38 cellular contexts compared by ENCODE assay signal in the genomic region with DNA sequence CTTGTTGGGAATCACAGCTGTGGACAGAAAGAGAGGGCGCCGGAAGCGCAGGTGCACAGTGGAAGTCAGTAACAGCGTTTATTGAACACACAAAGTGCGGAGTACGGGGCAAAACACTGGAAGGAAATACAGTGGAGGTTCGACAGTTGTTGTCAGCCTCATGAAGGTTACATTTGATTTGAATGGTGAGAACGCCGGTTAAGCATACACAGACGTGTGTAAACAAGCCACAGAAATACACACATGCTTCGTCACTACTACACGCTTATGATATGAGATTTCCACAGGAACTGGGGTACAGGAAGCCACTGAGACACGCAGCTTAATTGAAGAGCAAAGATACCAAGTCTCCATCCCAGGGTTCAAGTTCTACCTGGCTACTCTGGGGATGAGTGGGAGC. TPM values are rescaled to one million over a fixed set of nuclear protein-coding genes. Genes with fewer than 3 reads are reported as not detected.
"Had no signal": no experiment of that assay in that cellular context is flagged by ENCODE, and none has a peak within 500 bp of the region (broad histone marks: within the 10 kb centered on the region; RNA-seq: fewer than 3 reads in every experiment).

No MANE protein-coding gene starts in this region.

- DNase-seq: activated CD4-positive, alpha-beta memory T cell treated with anti-CD3 and anti-CD28 coated beads for 36 hours; activated CD4-positive, alpha-beta T cell treated with anti-CD3 and anti-CD28 coated beads for 36 hours; activated CD4-positive, alpha-beta T cell treated with anti-CD3 and anti-CD28 coated beads, Interleukin-2, amount 10 ng/mL, durations not matched to agents 24 days and 14 days; activated CD4-positive, CD25-positive, alpha-beta regulatory T cell; activated CD4-positive, CD25-positive, alpha-beta regulatory T cell treated with anti-CD3 and anti-CD28 coated beads, Interleukin-2, amount 50 U/mL, for 72 hours; activated CD8-positive, alpha-beta memory T cell treated with anti-CD3 and anti-CD28 coated beads, Interleukin-2, amount 10 ng/mL, durations not matched to agents 7 days and 5 days; activated CD8-positive, alpha-beta memory T cell treated with anti-CD3 and anti-CD28 coated beads, Interleukin-2, amount 50 U/mL, for 4 hours; activated CD8-positive, alpha-beta T cell treated with anti-CD3 and anti-CD28 coated beads, Interleukin-2, amount 10 ng/mL, durations not matched to agents 7 days and 5 days; activated effector memory CD4-positive, alpha-beta T cell treated with anti-CD3 and anti-CD28 coated beads, Interleukin-2, amount 50 U/mL, for 16 hours; activated naive CD4-positive, alpha-beta T cell treated with anti-CD3 and anti-CD28 coated beads for 36 hours; activated naive CD8-positive, alpha-beta T cell treated with anti-CD3 and anti-CD28 coated beads for 36 hours; activated naive CD8-positive, alpha-beta T cell treated with anti-CD3 and anti-CD28 coated beads, Interleukin-2, amount 50 U/mL, for 24 hours; activated T-cell treated with anti-CD3 and anti-CD28 coated beads, Interleukin-2, amount 50 U/mL, for 1 hour; activated T-cell treated with anti-CD3 and anti-CD28 coated beads, Interleukin-2, amount 50 U/mL, for 48 hours; adrenal gland; amygdala; aorta; dorsolateral prefrontal cortex; effector memory CD4-positive, alpha-beta T cell; endodermal cell; foreskin keratinocyte; gastrocnemius medialis; glutamatergic neuron; T-helper 2 cell had no signal

- ATAC-seq: activated CD4-positive, alpha-beta T cell treated with anti-CD3 and anti-CD28 coated beads for 36 hours; activated CD8-positive, alpha-beta memory T cell treated with anti-CD3 and anti-CD28 coated beads, Interleukin-2, amount 10 ng/mL, durations not matched to agents 7 days and 5 days; activated CD8-positive, alpha-beta T cell treated with anti-CD3 and anti-CD28 coated beads, Interleukin-2, amount 10 ng/mL, durations not matched to agents 7 days and 5 days; activated naive CD8-positive, alpha-beta T cell treated with anti-CD3 and anti-CD28 coated beads, Interleukin-2, amount 50 U/mL, for 24 hours; esophagus mucosa; foreskin keratinocyte; gastrocnemius medialis had no signal

- H3K27me3 Mint-ChIP-seq: activated naive CD4-positive, alpha-beta T cell treated with anti-CD3 and anti-CD28 coated beads, Interleukin-2, amount 50 U/mL, for 24 hours; activated naive CD8-positive, alpha-beta T cell treated with anti-CD3 and anti-CD28 coated beads for 36 hours; central memory CD8-positive, alpha-beta T cell; dendritic cell treated with granulocyte-macrophage colony-stimulating factor and Interleukin-4, amounts not matched to agents 40 ng/mL and 50 ng/mL, for 4 days had no signal

- H3K27ac ChIP-seq: adrenal gland, breast epithelium, coronary artery, dorsolateral prefrontal cortex, foreskin keratinocyte, gastrocnemius medialis had no signal

- H3K27me3 ChIP-seq: adrenal gland, breast epithelium, dorsolateral prefrontal cortex, gastrocnemius medialis had no signal

- H3K36me3 ChIP-seq: adrenal gland, breast epithelium, gastrocnemius medialis had no signal

- H3K4me3 Mint-ChIP-seq: activated CD4-positive, alpha-beta memory T cell treated with anti-CD3 and anti-CD28 coated beads for 36 hours; activated CD4-positive, alpha-beta T cell treated with anti-CD3 and anti-CD28 coated beads for 36 hours; activated CD4-positive, alpha-beta T cell treated with anti-CD3 and anti-CD28 coated beads, Interleukin-2, amount 10 ng/mL, durations not matched to agents 24 days and 14 days; activated CD8-positive, alpha-beta memory T cell treated with anti-CD3 and anti-CD28 coated beads, Interleukin-2, amount 10 ng/mL, durations not matched to agents 7 days and 5 days; activated CD8-positive, alpha-beta T cell treated with anti-CD3 and anti-CD28 coated beads, Interleukin-2, amount 10 ng/mL, durations not matched to agents 7 days and 5 days; activated naive CD4-positive, alpha-beta T cell treated with anti-CD3 and anti-CD28 coated beads for 36 hours; activated naive CD4-positive, alpha-beta T cell treated with anti-CD3 and anti-CD28 coated beads, Interleukin-2, amount 50 U/mL, for 24 hours; activated naive CD8-positive, alpha-beta T cell treated with anti-CD3 and anti-CD28 coated beads for 36 hours; activated naive CD8-positive, alpha-beta T cell treated with anti-CD3 and anti-CD28 coated beads, Interleukin-2, amount 50 U/mL, for 24 hours; activated T-helper 1 cell treated with anti-CD3 and anti-CD28 coated beads, Interleukin-12 subunit alpha, Interleukin-12 subunit beta, Interleukin-2, Interleukin-4 antibody, amounts not matched to agents 30 ng/mL and 10 ng/mL and 1 ng/mL, durations not matched to agents 14 hours and 24 hours and 36 hours; brain; central memory CD8-positive, alpha-beta T cell; dendritic cell treated with granulocyte-macrophage colony-stimulating factor and Interleukin-4, amounts not matched to agents 40 ng/mL and 50 ng/mL, for 4 days; endodermal cell had no signal

- H3K9me3 Mint-ChIP-seq: activated CD4-positive, alpha-beta memory T cell treated with anti-CD3 and anti-CD28 coated beads for 36 hours; activated CD4-positive, alpha-beta T cell treated with anti-CD3 and anti-CD28 coated beads, Interleukin-2, amount 10 ng/mL, durations not matched to agents 24 days and 14 days; activated naive CD4-positive, alpha-beta T cell treated with anti-CD3 and anti-CD28 coated beads for 36 hours; activated naive CD4-positive, alpha-beta T cell treated with anti-CD3 and anti-CD28 coated beads, Interleukin-2, amount 50 U/mL, for 24 hours; activated naive CD8-positive, alpha-beta T cell treated with anti-CD3 and anti-CD28 coated beads for 36 hours; activated naive CD8-positive, alpha-beta T cell treated with anti-CD3 and anti-CD28 coated beads, Interleukin-2, amount 50 U/mL, for 24 hours; activated T-helper 1 cell treated with anti-CD3 and anti-CD28 coated beads, Interleukin-12 subunit alpha, Interleukin-12 subunit beta, Interleukin-2, Interleukin-4 antibody, amounts not matched to agents 30 ng/mL and 10 ng/mL and 1 ng/mL, durations not matched to agents 14 hours and 24 hours and 36 hours; activated T-helper 2 cell treated with anti-CD3 and anti-CD28 coated beads, Interferon-gamma antibody, Interleukin-2, Interleukin-4, amounts not matched to agents 10 μg/mL and 5 μg/mL and 100 μg/mL, durations not matched to agents 14 hours and 24 hours and 36 hours; central memory CD8-positive, alpha-beta T cell; dendritic cell treated with granulocyte-macrophage colony-stimulating factor and Interleukin-4, amounts not matched to agents 40 ng/mL and 50 ng/mL, for 4 days had no signal

- H3K27ac Mint-ChIP-seq: activated CD4-positive, alpha-beta memory T cell treated with anti-CD3 and anti-CD28 coated beads for 36 hours; activated CD4-positive, alpha-beta T cell treated with anti-CD3 and anti-CD28 coated beads for 36 hours; activated CD4-positive, alpha-beta T cell treated with anti-CD3 and anti-CD28 coated beads, Interleukin-2, amount 10 ng/mL, durations not matched to agents 24 days and 14 days; activated CD8-positive, alpha-beta memory T cell treated with anti-CD3 and anti-CD28 coated beads, Interleukin-2, amount 10 ng/mL, durations not matched to agents 7 days and 5 days; activated CD8-positive, alpha-beta T cell treated with anti-CD3 and anti-CD28 coated beads, Interleukin-2, amount 10 ng/mL, durations not matched to agents 7 days and 5 days; activated naive CD4-positive, alpha-beta T cell treated with anti-CD3 and anti-CD28 coated beads for 36 hours; activated naive CD4-positive, alpha-beta T cell treated with anti-CD3 and anti-CD28 coated beads, Interleukin-2, amount 50 U/mL, for 24 hours; activated naive CD8-positive, alpha-beta T cell treated with anti-CD3 and anti-CD28 coated beads for 36 hours; activated naive CD8-positive, alpha-beta T cell treated with anti-CD3 and anti-CD28 coated beads, Interleukin-2, amount 50 U/mL, for 24 hours; activated T-helper 1 cell treated with anti-CD3 and anti-CD28 coated beads, Interleukin-12 subunit alpha, Interleukin-12 subunit beta, Interleukin-2, Interleukin-4 antibody, amounts not matched to agents 30 ng/mL and 10 ng/mL and 1 ng/mL, durations not matched to agents 14 hours and 24 hours and 36 hours; activated T-helper 2 cell treated with anti-CD3 and anti-CD28 coated beads, Interferon-gamma antibody, Interleukin-2, Interleukin-4, amounts not matched to agents 10 μg/mL and 5 μg/mL and 100 μg/mL, durations not matched to agents 14 hours and 24 hours and 36 hours; dendritic cell treated with granulocyte-macrophage colony-stimulating factor and Interleukin-4, amounts not matched to agents 40 ng/mL and 50 ng/mL, for 4 days; endodermal cell had no signal

- H3K36me3 Mint-ChIP-seq: activated CD4-positive, alpha-beta memory T cell treated with anti-CD3 and anti-CD28 coated beads for 36 hours; activated CD8-positive, alpha-beta memory T cell treated with anti-CD3 and anti-CD28 coated beads, Interleukin-2, amount 10 ng/mL, durations not matched to agents 7 days and 5 days; activated naive CD4-positive, alpha-beta T cell treated with anti-CD3 and anti-CD28 coated beads, Interleukin-2, amount 50 U/mL, for 24 hours; activated naive CD8-positive, alpha-beta T cell treated with anti-CD3 and anti-CD28 coated beads for 36 hours; brain had no signal

- H3K4me1 ChIP-seq: breast epithelium, foreskin keratinocyte, gastrocnemius medialis had no signal

- H3K4me1 Mint-ChIP-seq: activated CD4-positive, alpha-beta T cell treated with anti-CD3 and anti-CD28 coated beads for 36 hours; activated CD4-positive, alpha-beta T cell treated with anti-CD3 and anti-CD28 coated beads, Interleukin-2, amount 10 ng/mL, durations not matched to agents 24 days and 14 days; activated CD8-positive, alpha-beta memory T cell treated with anti-CD3 and anti-CD28 coated beads, Interleukin-2, amount 10 ng/mL, durations not matched to agents 7 days and 5 days; activated naive CD4-positive, alpha-beta T cell treated with anti-CD3 and anti-CD28 coated beads, Interleukin-2, amount 50 U/mL, for 24 hours; activated naive CD8-positive, alpha-beta T cell treated with anti-CD3 and anti-CD28 coated beads for 36 hours; activated naive CD8-positive, alpha-beta T cell treated with anti-CD3 and anti-CD28 coated beads, Interleukin-2, amount 50 U/mL, for 24 hours; central memory CD8-positive, alpha-beta T cell had no signal

- H3K4me3 ChIP-seq: adrenal gland, breast epithelium, coronary artery, dorsolateral prefrontal cortex, gastrocnemius medialis had no signal

- H3K9me3 ChIP-seq: adrenal gland, breast epithelium, gastrocnemius medialis had no signal

RNA-seq across cellular contexts. Expression of gene CCKAR, which starts 12.0 kb away (rescaled TPM):
- total RNA-seq: activated CD4-positive, alpha-beta memory T cell treated with anti-CD3 and anti-CD28 coated beads for 36 hours; activated CD4-positive, alpha-beta T cell treated with anti-CD3 and anti-CD28 coated beads for 36 hours; activated CD4-positive, alpha-beta T cell treated with anti-CD3 and anti-CD28 coated beads, Interleukin-2, amount 10 ng/mL, durations not matched to agents 24 days and 14 days; activated CD8-positive, alpha-beta memory T cell treated with anti-CD3 and anti-CD28 coated beads for 36 hours; activated CD8-positive, alpha-beta memory T cell treated with anti-CD3 and anti-CD28 coated beads, Interleukin-2, amount 10 ng/mL, durations not matched to agents 7 days and 5 days; activated CD8-positive, alpha-beta T cell treated with anti-CD3 and anti-CD28 coated beads, Interleukin-2, amount 10 ng/mL, durations not matched to agents 7 days and 5 days; activated naive CD4-positive, alpha-beta T cell treated with anti-CD3 and anti-CD28 coated beads for 36 hours; activated naive CD8-positive, alpha-beta T cell treated with anti-CD3 and anti-CD28 coated beads for 36 hours; activated T-helper 1 cell treated with anti-CD3 and anti-CD28 coated beads, Interleukin-12 subunit alpha, Interleukin-12 subunit beta, Interleukin-2, Interleukin-4 antibody, amounts not matched to agents 30 ng/mL and 10 ng/mL and 1 ng/mL, durations not matched to agents 14 hours and 24 hours and 36 hours; activated T-helper 2 cell treated with anti-CD3 and anti-CD28 coated beads, Interferon-gamma antibody, Interleukin-2, Interleukin-4, amounts not matched to agents 10 μg/mL and 5 μg/mL and 100 μg/mL, durations not matched to agents 14 hours and 24 hours and 36 hours; aorta; breast epithelium; cardiac septum; cerebellum; endodermal cell; epithelial cell of proximal tubule; esophagus mucosa; foreskin keratinocyte; gastrocnemius medialis; T-helper 1 cell treated with Interleukin-12 subunit alpha and Interleukin-12 subunit beta and Interleukin-4 antibody, amounts not matched to agents 30 ng/mL and 1 ng/mL, for 36 hours had no signal
- polyA plus RNA-seq: adrenal gland, aorta, foreskin keratinocyte had no signal
